Comparison of ENCODE assay signal across 8 cellular contexts in the genomic region with DNA sequence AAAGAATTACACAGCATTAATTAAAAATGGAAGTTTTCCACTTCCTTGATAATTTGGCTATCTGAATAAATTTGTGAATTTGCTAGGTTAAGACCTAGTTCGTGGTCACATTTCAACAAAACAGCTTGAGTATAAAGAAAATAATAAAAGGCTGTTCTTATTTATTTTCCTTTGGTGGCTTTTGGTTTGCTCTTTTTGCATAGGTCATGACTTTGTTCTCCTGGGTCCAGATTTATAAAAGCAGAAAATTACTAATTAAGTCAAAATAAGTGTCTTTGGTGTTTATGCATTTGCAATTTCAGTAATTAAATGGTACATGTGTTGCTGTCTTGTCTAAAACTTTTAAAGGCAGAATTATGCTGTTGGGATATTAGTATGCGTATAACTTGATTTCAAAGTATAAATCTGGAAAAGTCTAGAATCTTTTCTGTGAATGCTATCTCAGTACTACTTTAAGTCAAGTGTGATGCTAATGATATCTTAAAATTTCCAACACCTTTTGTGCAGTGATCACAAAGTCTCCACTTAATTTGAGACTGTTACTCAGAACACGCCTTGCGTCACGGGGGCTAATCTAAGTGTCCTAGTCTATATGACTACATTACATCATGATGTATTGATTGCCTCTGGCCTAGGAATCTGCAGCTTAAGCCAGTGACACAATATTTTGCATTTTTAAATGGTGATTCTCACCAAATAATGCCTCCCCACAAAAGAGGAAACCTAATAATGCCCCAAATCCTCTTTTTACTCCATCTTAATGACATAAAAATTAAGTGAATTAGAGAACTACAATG. TPM values are rescaled to one million over a fixed set of nuclear protein-coding genes. Genes with fewer than 3 reads are reported as not detected.
DNase-seq lines count a peak whose midpoint lies in the region; ATAC-seq, FAIRE-seq and TF ChIP-seq lines count a peak whose summit lies in the region.

No MANE protein-coding gene starts in this region.

- H3K9me3 ChIP-seq in right atrium auricular region (no peaks in the 10 kb centered on the region), thyroid gland (no peaks in the 10 kb centered on the region)

- FAIRE-seq in islet of Langerhans (lab: Jason Lieb, UNC), result peak; percentile 71

- ATAC-seq in Right ventricle myocardium superior (ENCODE audit: poor library complexity) (no peak), GM18873 (IDR thresholded peaks at IDR 0.05; ENCODE audit: low FRiP score, unreplicated experiment) (no peak), HG03442 (IDR thresholded peaks at IDR 0.05; ENCODE audit: unreplicated experiment) (no peak)

- H3K27ac ChIP-seq in right atrium auricular region, result peak overlapping the region; percentile 99
- H3K27ac ChIP-seq in thyroid gland, result peak overlapping the region; percentile 99 to 100 (median 100)

- H3K4me3 ChIP-seq in right atrium auricular region (peak overlapping the region; percentile 87 to 92), thyroid gland (replicated peaks in 1 of 3) (peak overlapping the region; percentile 22 to 95 (median 78))

- WGBS in thyroid gland, 2 donors, result 46 to 54% methylated on average over 5 of the region's 5 CpGs

- H3K36me3 ChIP-seq in right atrium auricular region (no peaks in the 10 kb centered on the region), thyroid gland (peaks cover 4 to 5% of the 10 kb centered on the region in 2 donors)

- H3K4me1 ChIP-seq in right atrium auricular region (peaks cover 0 to 56% of the 10 kb centered on the region in 2 donors), thyroid gland (peaks cover 49 to 51% of the 10 kb centered on the region in 2 donors)

- DNase-seq in right atrium auricular region (ENCODE audit: low spot score) (no peak), Right ventricle myocardium superior (no peak), thyroid gland (no peak), NCI-H1694 (lab: John Stamatoyannopoulos, UW) (no peak)
- peak; percentile 54 to 65 for DNase-seq in activated T-cell treated with anti-CD3 and anti-CD28 coated beads, Interleukin-2, amount 50 U/mL, for 48 hours

- H3K27me3 ChIP-seq in right atrium auricular region (no peaks in the 10 kb centered on the region), thyroid gland (no peaks in the 10 kb centered on the region)

- intact Hi-C loops in Right ventricle myocardium superior (cut with DNase I), result loop anchor here (5.0 kb wide), 2 partner anchors 89 to 149 kb away; a partner anchor contains a TSS
- intact Hi-C loops in thyroid gland (cut with DNase I), result loop anchor here (5.0 to 10.0 kb wide), 2 partner anchors 111 to 149 kb away; a partner anchor contains a TSS

- TF ChIP-seq CTCF in right atrium auricular region (IDR thresholded peaks at IDR 0.05) (no peak), thyroid gland (IDR thresholded peaks at IDR 0.05) (no peak)

- TF ChIP-seq POLR2A in thyroid gland (IDR thresholded peaks at IDR 0.05), result no peak

RNA-seq across cellular contexts. Expression of a gene that starts 41.0 kb away (rescaled TPM):
- total RNA-seq in right atrium auricular region, result 1,000 to 10,000 TPM; 1,032 to 1,202 TPM
- 1,453 TPM for total RNA-seq in Right ventricle myocardium superior
- 1,000 to 10,000 TPM; 2,457 to 5,038 (median 3,494) TPM for total RNA-seq in thyroid gland

RNA-seq across cellular contexts. Expression of a gene that starts 42.9 kb away (rescaled TPM):
- total RNA-seq in right atrium auricular region (not detected), Right ventricle myocardium superior (0.13 TPM), thyroid gland (1 to 10 TPM in 2 of 4 donors, under 1 TPM in 2; 0.42 to 1.9 (median 1.1) TPM)

Comparison
In these comparisons a context has a peak if more than half of its experiments do, and no peak if none do; other contexts are left out.
1. DNase-seq: peak in activated T-cell treated with anti-CD3 and anti-CD28 coated beads, Interleukin-2, amount 50 U/mL, for 48 hours (2 of 2); none in right atrium auricular region (single experiment), Right ventricle myocardium superior (single experiment), thyroid gland (0 of 2) and NCI-H1694 (single experiment).